Comparison of ENCODE assay signal across 1 cellular context in genomic region chr3:18725668-18726407, GRCh38.
TF ChIP-seq lines count a peak whose summit lies in the region.

No MANE protein-coding gene starts in this region.

TF ChIP-seq in K562, 482 proteins besides CTCF, POLR2A, EP300 and RAD21 (continued from another document):
- TF ChIP-seq CEBPG (CRISPR knock-in tag; IDR thresholded peaks at IDR 0.05), result no peak
- TF ChIP-seq CEBPG (tag; conservative IDR thresholded peaks at IDR 0.05 in 1 of 2, IDR thresholded peaks at IDR 0.05 in 1 of 2), result peak; percentile 53 to 98
- TF ChIP-seq ZNF696 (CRISPR knock-in tag; conservative IDR thresholded peaks at IDR 0.05), result no peak
- no peak for TF ChIP-seq ZNF766 (CRISPR knock-in tag; conservative IDR thresholded peaks at IDR 0.05)
- no peak for TF ChIP-seq NR2C2 (CRISPR knock-in tag; IDR thresholded peaks at IDR 0.05)
- no peak for TF ChIP-seq NR2C2 (tag; IDR thresholded peaks at IDR 0.05)
TF ChIP-seq in K562: peak in this region for 2.
